1 cellular context compared by ENCODE assay signal in genomic region chr11:119476666-119477331, GRCh38.
TF ChIP-seq lines count a peak whose summit lies in the region.

No MANE protein-coding gene starts in this region.

TF ChIP-seq in HepG2, 621 proteins besides CTCF, POLR2A, EP300 and RAD21:
- no peak for TF ChIP-seq GABPB1 (CRISPR knock-in tag; IDR thresholded peaks at IDR 0.05)
- no peak for TF ChIP-seq SRSF4 (IDR thresholded peaks at IDR 0.05; ENCODE audit: low read depth, low read length, poor library complexity, severe bottlenecking)
- no peak for TF ChIP-seq RFX1 (IDR thresholded peaks at IDR 0.05)
- TF ChIP-seq AGO2 (optimal IDR thresholded peaks at IDR 0.05; ENCODE audit: low read depth, low read length): no peak
- no peak for TF ChIP-seq ZNF564 (CRISPR knock-in tag; IDR thresholded peaks at IDR 0.05)
- TF ChIP-seq REST (IDR thresholded peaks at IDR 0.05; ENCODE audit: borderline replicate concordance in 1 of 2, low read depth in 1 of 2, low read length in 2 of 2): no peak
- TF ChIP-seq USF2 (IDR thresholded peaks at IDR 0.05; ENCODE audit: low read depth, low read length): no peak
- TF ChIP-seq USF2 (CRISPR knock-in tag; IDR thresholded peaks at IDR 0.05; ENCODE audit: borderline replicate concordance): no peak
- TF ChIP-seq ZBED4 (CRISPR knock-in tag; IDR thresholded peaks at IDR 0.05; ENCODE audit: borderline replicate concordance): no peak
- TF ChIP-seq KLF6 (CRISPR knock-in tag; IDR thresholded peaks at IDR 0.05): no peak
- TF ChIP-seq JDP2 (CRISPR knock-in tag; IDR thresholded peaks at IDR 0.05; ENCODE audit: borderline replicate concordance): no peak
- TF ChIP-seq GATAD1 (CRISPR knock-in tag; IDR thresholded peaks at IDR 0.05): no peak
- TF ChIP-seq ZNF776 (CRISPR knock-in tag; IDR thresholded peaks at IDR 0.05): no peak
- TF ChIP-seq ZNF766 (CRISPR knock-in tag; IDR thresholded peaks at IDR 0.05; ENCODE audit: borderline replicate concordance): no peak
- no peak for TF ChIP-seq NFAT5 (CRISPR knock-in tag; IDR thresholded peaks at IDR 0.05)
